Comparison of ENCODE assay signal across 18 cellular contexts in the genomic region with DNA sequence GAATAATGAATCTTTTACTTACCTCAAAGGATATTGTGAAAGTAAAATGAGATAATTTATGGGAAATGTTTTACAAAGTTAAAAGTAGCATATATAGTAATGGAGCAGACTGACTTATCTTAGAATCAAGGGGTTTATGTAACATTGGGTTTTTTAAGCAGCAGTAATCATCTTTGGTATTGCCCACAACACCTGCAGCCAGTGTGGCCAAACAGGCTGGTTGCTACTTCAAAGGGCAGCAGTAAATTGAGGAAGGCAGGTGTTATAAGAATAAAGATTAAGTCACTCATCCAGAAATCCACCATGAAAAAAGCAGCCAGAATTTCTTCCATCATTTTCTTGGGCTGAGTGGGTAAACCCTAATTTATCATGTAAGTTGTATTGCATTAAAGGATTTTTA. TPM values are rescaled to one million over a fixed set of nuclear protein-coding genes. Genes with fewer than 3 reads are reported as not detected.
DNase-seq lines count a peak whose midpoint lies in the region; ATAC-seq lines count a peak whose summit lies in the region.
"Had no signal": no experiment of that assay in that cellular context is flagged by ENCODE, and none has a peak within 500 bp of the region (broad histone marks: within the 10 kb centered on the region; RNA-seq: fewer than 3 reads in every experiment).

No MANE protein-coding gene starts in this region.

- H3K9me3 Mint-ChIP-seq in T-helper 2 cell treated with Interferon-gamma antibody and Interleukin-4, amounts not matched to agents 5 μg/mL and 100 μg/mL, for 36 hours = no peaks in the 10 kb centered on the region
- no peaks in the 10 kb centered on the region for H3K9me3 Mint-ChIP-seq in stimulated activated naive CD8-positive, alpha-beta T cell treated with anti-CD3 and anti-CD28 coated beads, Interleukin-15, Interleukin-2, amounts not matched to agents 100 ng/mL and 50 ng/mL, for 24 hours
- H3K9me3 Mint-ChIP-seq in T-cell = no peaks in the 10 kb centered on the region
- H3K9me3 Mint-ChIP-seq: brain had no signal

- H3K36me3 Mint-ChIP-seq in T-helper 2 cell treated with Interferon-gamma antibody and Interleukin-4, amounts not matched to agents 5 μg/mL and 100 μg/mL, for 36 hours (ENCODE audit: low read depth) = no peaks in the 10 kb centered on the region
- no peaks in the 10 kb centered on the region for H3K36me3 Mint-ChIP-seq in stimulated activated naive CD8-positive, alpha-beta T cell treated with anti-CD3 and anti-CD28 coated beads, Interleukin-15, Interleukin-2, amounts not matched to agents 100 ng/mL and 50 ng/mL, for 24 hours (ENCODE audit: low read depth)
- H3K36me3 Mint-ChIP-seq in T-cell = no peaks in the 10 kb centered on the region
- H3K36me3 Mint-ChIP-seq: brain had no signal

- POLR2A ChIA-PET in T-cell (lab: Charles Lee) = no interaction called here

- H3K27me3 Mint-ChIP-seq in T-helper 2 cell treated with Interferon-gamma antibody and Interleukin-4, amounts not matched to agents 5 μg/mL and 100 μg/mL, for 36 hours (ENCODE audit: low read depth) = no peaks in the 10 kb centered on the region
- no peaks in the 10 kb centered on the region for H3K27me3 Mint-ChIP-seq in stimulated activated naive CD8-positive, alpha-beta T cell treated with anti-CD3 and anti-CD28 coated beads, Interleukin-15, Interleukin-2, amounts not matched to agents 100 ng/mL and 50 ng/mL, for 24 hours
- no peaks in the 10 kb centered on the region for H3K27me3 Mint-ChIP-seq in T-cell
- H3K27me3 Mint-ChIP-seq: brain had no signal

- H3K4me1 Mint-ChIP-seq in T-helper 2 cell treated with Interferon-gamma antibody and Interleukin-4, amounts not matched to agents 5 μg/mL and 100 μg/mL, for 36 hours (ENCODE audit: low read depth) = peaks cover 23% of the 10 kb centered on the region
- peaks cover 36% of the 10 kb centered on the region for H3K4me1 Mint-ChIP-seq in stimulated activated naive CD8-positive, alpha-beta T cell treated with anti-CD3 and anti-CD28 coated beads, Interleukin-15, Interleukin-2, amounts not matched to agents 100 ng/mL and 50 ng/mL, for 24 hours (ENCODE audit: low read depth)
- H3K4me1 Mint-ChIP-seq in T-cell = peaks cover 26 to 31% (median 28%) of the 10 kb centered on the region in 3 donors

- CTCF ChIA-PET in T-cell (lab: Charles Lee) = interaction anchor here in 1 of 2 donors (0.8 to 1.0 kb wide), 3 partner anchors 15 to 445 kb away, joined by 3 to 5 read pairs (median 4); no protein-coding TSS in a partner anchor

- ATAC-seq in stimulated activated naive CD8-positive, alpha-beta T cell treated with anti-CD3 and anti-CD28 coated beads, Interleukin-15, Interleukin-2, amounts not matched to agents 100 U/mL and 50 U/mL, for 24 hours = no peak
- no peak for ATAC-seq in T-cell (replicated peaks in 1 of 4)
- ATAC-seq: lower lobe of right lung had no signal

- H3K27ac Mint-ChIP-seq in T-helper 2 cell treated with Interferon-gamma antibody and Interleukin-4, amounts not matched to agents 5 μg/mL and 100 μg/mL, for 36 hours = peak overlapping the region; percentile 12
- H3K27ac Mint-ChIP-seq in stimulated activated naive CD8-positive, alpha-beta T cell treated with anti-CD3 and anti-CD28 coated beads, Interleukin-15, Interleukin-2, amounts not matched to agents 100 ng/mL and 50 ng/mL, for 24 hours = peak overlapping the region; percentile 36
- H3K27ac Mint-ChIP-seq in T-cell = peak overlapping the region; percentile 45 to 53
- H3K27ac Mint-ChIP-seq: brain had no signal

- peak overlapping the region; percentile 64 for H3K4me3 Mint-ChIP-seq in T-helper 2 cell treated with Interferon-gamma antibody and Interleukin-4, amounts not matched to agents 5 μg/mL and 100 μg/mL, for 36 hours
- peak overlapping the region; percentile 22 for H3K4me3 Mint-ChIP-seq in stimulated activated naive CD8-positive, alpha-beta T cell treated with anti-CD3 and anti-CD28 coated beads, Interleukin-15, Interleukin-2, amounts not matched to agents 100 ng/mL and 50 ng/mL, for 24 hours
- H3K4me3 Mint-ChIP-seq in T-cell = peak overlapping the region in 2 of 3 donors; percentile 65 to 66
- H3K4me3 Mint-ChIP-seq: brain had no signal

- DNase-seq in T-helper 2 cell treated with Interferon-gamma antibody and Interleukin-4, amounts not matched to agents 5 μg/mL and 100 μg/mL, for 36 hours (ENCODE audit: low spot score) = no peak
- no peak for DNase-seq in T-helper 2 cell
- no peak for DNase-seq in stimulated activated naive CD8-positive, alpha-beta T cell treated with anti-CD3 and anti-CD28 coated beads, Interleukin-15, Interleukin-2, amounts not matched to agents 100 U/mL and 50 U/mL, for 24 hours
- no peak for DNase-seq in T-cell
- no peak for DNase-seq in KG1 (lab: John Stamatoyannopoulos, UW)
- DNase-seq in foreskin melanocyte = no peak
- DNase-seq in HCEC 1CT = no peak
- DNase-seq: effector memory CD4-positive, alpha-beta T cell; esophagus squamous epithelium; kidney; lower lobe of right lung; testis had no signal

RNA-seq across cellular contexts. Expression of gene DYNLT5, which starts 16.7 kb away (rescaled TPM):
- under 1 TPM in 1 of 5 donors, not detected in 4; 0.78 TPM for total RNA-seq in T-cell
- total RNA-seq: A673, testis had no signal

RNA-seq across cellular contexts. Expression of gene INSL5, which starts 32.1 kb away (rescaled TPM):
- total RNA-seq in T-cell = not detected
- total RNA-seq: A673, esophagus squamous epithelium, kidney, lower lobe of right lung, omental fat pad, right atrium auricular region, vagina had no signal
